ENCODE assay signal across 21 cellular contexts in genomic region chr20:39878321-39878720, GRCh38.
"Had no signal": no experiment of that assay in that cellular context is flagged by ENCODE, and none has a peak within 500 bp of the region (broad histone marks: within the 10 kb centered on the region; RNA-seq: fewer than 3 reads in every experiment).

No MANE protein-coding gene starts in this region.

- H3K36me3 Mint-ChIP-seq: activated naive CD8-positive, alpha-beta T cell treated with anti-CD3 and anti-CD28 coated beads, Interleukin-2, amount 10 ng/mL, durations not matched to agents 7 days and 5 days; natural killer cell had no signal

- DNase-seq: activated CD4-positive, alpha-beta memory T cell treated with anti-CD3 and anti-CD28 coated beads, Interleukin-2, amount 10 ng/mL, durations not matched to agents 7 days and 5 days; activated CD4-positive, alpha-beta T cell treated with anti-CD3 and anti-CD28 coated beads for 48 hours; activated CD4-positive, CD25-positive, alpha-beta regulatory T cell; activated naive CD4-positive, alpha-beta T cell treated with Interleukin-2 at 50 U/mL for 16 hours; activated naive CD8-positive, alpha-beta T cell treated with anti-CD3 and anti-CD28 coated beads, Interleukin-2, amount 10 ng/mL, durations not matched to agents 7 days and 5 days; activated T-cell treated with anti-CD3 and anti-CD28 coated beads, Interleukin-2, amount 50 U/mL, for 1 hour; body of pancreas; effector CD4-positive, alpha-beta T cell; left cardiac atrium; lower lobe of right lung; natural killer cell; nucleus accumbens; stimulated activated CD4-positive, alpha-beta T cell treated with anti-CD3 and anti-CD28 coated beads, Interleukin-2, amount 100 ng/mL, for 24 hours; stimulated activated naive CD4-positive, alpha-beta T cell treated with Interleukin-2 at 50 U/mL for 16 hours; T1000; tibial artery had no signal

- H3K9me3 Mint-ChIP-seq: activated CD4-positive, alpha-beta memory T cell treated with anti-CD3 and anti-CD28 coated beads, Interleukin-2, amount 10 ng/mL, durations not matched to agents 7 days and 5 days; activated T-helper 2 cell treated with anti-CD3 and anti-CD28 coated beads, Interferon-gamma antibody, Interleukin-2, Interleukin-4, amounts not matched to agents 10 μg/mL and 5 μg/mL and 100 μg/mL, durations not matched to agents 14 hours and 24 hours and 36 hours; central memory CD8-positive, alpha-beta T cell had no signal

- H3K4me3 ChIP-seq: body of pancreas, esophagus muscularis mucosa, lower lobe of right lung, prostate gland, right atrium auricular region, tibial artery had no signal

- H3K4me1 Mint-ChIP-seq: activated CD4-positive, alpha-beta memory T cell treated with anti-CD3 and anti-CD28 coated beads, Interleukin-2, amount 10 ng/mL, durations not matched to agents 7 days and 5 days; activated naive CD8-positive, alpha-beta T cell treated with anti-CD3 and anti-CD28 coated beads, Interleukin-2, amount 10 ng/mL, durations not matched to agents 7 days and 5 days; central memory CD8-positive, alpha-beta T cell; natural killer cell had no signal

- H3K27ac Mint-ChIP-seq: activated CD4-positive, alpha-beta memory T cell treated with anti-CD3 and anti-CD28 coated beads, Interleukin-2, amount 10 ng/mL, durations not matched to agents 7 days and 5 days; activated naive CD8-positive, alpha-beta T cell treated with anti-CD3 and anti-CD28 coated beads, Interleukin-2, amount 10 ng/mL, durations not matched to agents 7 days and 5 days; activated T-helper 2 cell treated with anti-CD3 and anti-CD28 coated beads, Interferon-gamma antibody, Interleukin-2, Interleukin-4, amounts not matched to agents 10 μg/mL and 5 μg/mL and 100 μg/mL, durations not matched to agents 14 hours and 24 hours and 36 hours; natural killer cell had no signal

- H3K27ac ChIP-seq: body of pancreas, esophagus muscularis mucosa, lower lobe of right lung, prostate gland, right atrium auricular region, tibial artery had no signal

- ATAC-seq: body of pancreas, left cardiac atrium, lower lobe of right lung, natural killer cell had no signal

- H3K4me1 ChIP-seq: body of pancreas, prostate gland, tibial artery had no signal

- H3K4me3 Mint-ChIP-seq: activated CD4-positive, alpha-beta memory T cell treated with anti-CD3 and anti-CD28 coated beads, Interleukin-2, amount 10 ng/mL, durations not matched to agents 7 days and 5 days; activated naive CD8-positive, alpha-beta T cell treated with anti-CD3 and anti-CD28 coated beads, Interleukin-2, amount 10 ng/mL, durations not matched to agents 7 days and 5 days; central memory CD8-positive, alpha-beta T cell; natural killer cell had no signal

- H3K9me3 ChIP-seq: body of pancreas, lower lobe of right lung, prostate gland, tibial artery had no signal

- H3K27me3 ChIP-seq: body of pancreas, esophagus muscularis mucosa, right atrium auricular region had no signal

- H3K27me3 Mint-ChIP-seq: activated CD4-positive, alpha-beta memory T cell treated with anti-CD3 and anti-CD28 coated beads, Interleukin-2, amount 10 ng/mL, durations not matched to agents 7 days and 5 days; central memory CD8-positive, alpha-beta T cell had no signal

- H3K36me3 ChIP-seq: esophagus muscularis mucosa, lower lobe of right lung, prostate gland, right atrium auricular region, tibial artery had no signal
